ENCODE assay signal across 20 cellular contexts in genomic region chr5:124732891-124733670, GRCh38. TPM values are rescaled to one million over a fixed set of nuclear protein-coding genes. Genes with fewer than 3 reads are reported as not detected.
DNase-seq lines count a peak whose midpoint lies in the region; ATAC-seq and TF ChIP-seq lines count a peak whose summit lies in the region.
"Had no signal": no experiment of that assay in that cellular context is flagged by ENCODE, and none has a peak within 500 bp of the region (broad histone marks: within the 10 kb centered on the region; RNA-seq: fewer than 3 reads in every experiment).

No MANE protein-coding gene starts in this region.

- H3K27me3 ChIP-seq in cardiac muscle cell (no peaks in the 10 kb centered on the region), Panc1 (ENCODE audit: control insufficient read depth, insufficient read depth, low read length) (no peaks in the 10 kb centered on the region), layer of hippocampus (ENCODE audit: control insufficient read depth, insufficient read depth, low read length) (no peaks in the 10 kb centered on the region), lower lobe of right lung (ENCODE audit: low read depth) (no peaks in the 10 kb centered on the region)
- H3K27me3 ChIP-seq: heart left ventricle, tibial nerve had no signal

- CTCF ChIA-PET in Panc1 (lab: Charles Lee): interaction anchor here (0.7 kb wide), 1 partner anchor 15 kb away, joined by 3 read pairs; no protein-coding TSS in a partner anchor

- no peak overlapping the region for H3K27ac Mint-ChIP-seq in stimulated activated naive B cell treated with anti-CD40 and anti-IgM and Interleukin-4, amounts not matched to agents 10 μg/mL and 1 μg/mL and 100 μg/mL, for 72 hours
- H3K27ac Mint-ChIP-seq: natural killer cell treated with Interleukin-12 subunit alpha and Interleukin-12 subunit beta and Interleukin-15 and Interleukin-18, amount 100 ng/mL, for 72 hours had no signal

- no peaks in the 10 kb centered on the region for H3K36me3 Mint-ChIP-seq in stimulated activated naive B cell treated with anti-CD40 and anti-IgM and Interleukin-4, amounts not matched to agents 10 μg/mL and 1 μg/mL and 100 μg/mL, for 72 hours

- peaks cover 1 to 4% of the 10 kb centered on the region in 2 donors for H3K9me3 Mint-ChIP-seq in stimulated activated naive B cell treated with anti-CD40 and anti-IgM and Interleukin-4, amounts not matched to agents 10 μg/mL and 1 μg/mL and 100 μg/mL, for 72 hours
- H3K9me3 Mint-ChIP-seq: natural killer cell treated with Interleukin-12 subunit alpha and Interleukin-12 subunit beta and Interleukin-15 and Interleukin-18, amount 100 ng/mL, for 72 hours had no signal

- peak overlapping the region; percentile 5 for H3K4me3 ChIP-seq in cardiac muscle cell
- H3K4me3 ChIP-seq in Panc1 (ENCODE audit: low read depth in 2 of 2, low read length in 2 of 2): no peak overlapping the region
- H3K4me3 ChIP-seq in lower lobe of right lung: no peak overlapping the region
- H3K4me3 ChIP-seq: heart left ventricle, spleen, tibial nerve had no signal

- in situ Hi-C loops in Panc1 (cut with HindIII; ENCODE audit: low pct_unique_long_range_greater_than_20kb, low sequenced_read_pairs): no loop called here

- H3K27ac ChIP-seq in cardiac muscle cell (peak overlapping the region; percentile 74), Panc1 (ENCODE audit: low read length) (peak overlapping the region; percentile 100), layer of hippocampus (ENCODE audit: low read depth, low read length) (peak overlapping the region; percentile 52), lower lobe of right lung (no peak overlapping the region)
- H3K27ac ChIP-seq: heart left ventricle, spleen had no signal

- H3K4me1 ChIP-seq in cardiac muscle cell (ENCODE audit: low read depth) (peaks cover 82% of the 10 kb centered on the region), Panc1 (ENCODE audit: control insufficient read depth, insufficient read depth, low read length) (peaks cover 87% of the 10 kb centered on the region), lower lobe of right lung (peaks cover 40% of the 10 kb centered on the region)

- H3K27me3 Mint-ChIP-seq in stimulated activated naive B cell treated with anti-CD40 and anti-IgM and Interleukin-4, amounts not matched to agents 10 μg/mL and 1 μg/mL and 100 μg/mL, for 72 hours: peaks cover 0 to 8% of the 10 kb centered on the region in 2 donors

- H3K4me3 Mint-ChIP-seq in stimulated activated naive B cell treated with anti-CD40 and anti-IgM and Interleukin-4, amounts not matched to agents 10 μg/mL and 1 μg/mL and 100 μg/mL, for 72 hours: peak overlapping the region in 1 of 2 donors; percentile 54
- H3K4me3 Mint-ChIP-seq: central memory CD8-positive, alpha-beta T cell; natural killer cell treated with Interleukin-12 subunit alpha and Interleukin-12 subunit beta and Interleukin-15 and Interleukin-18, amount 100 ng/mL, for 72 hours had no signal

- no peaks in the 10 kb centered on the region for H3K36me3 ChIP-seq in cardiac muscle cell
- no peaks in the 10 kb centered on the region for H3K36me3 ChIP-seq in Panc1 (ENCODE audit: control insufficient read depth, insufficient read depth, low read length)
- no peaks in the 10 kb centered on the region for H3K36me3 ChIP-seq in lower lobe of right lung
- H3K36me3 ChIP-seq: heart left ventricle, spleen, tibial nerve had no signal

- H3K4me1 Mint-ChIP-seq in stimulated activated naive B cell treated with anti-CD40 and anti-IgM and Interleukin-4, amounts not matched to agents 10 μg/mL and 1 μg/mL and 100 μg/mL, for 72 hours: peaks cover 34 to 78% of the 10 kb centered on the region in 2 donors
- H3K4me1 Mint-ChIP-seq: central memory CD8-positive, alpha-beta T cell had no signal

- intact Hi-C loops in cardiac septum (cut with DNase I): no loop called here
- intact Hi-C loops in Panc1 (cut with micrococcal nuclease; ENCODE audit: unreplicated experiment): no loop called here
- intact Hi-C loops in lower lobe of right lung (cut with DNase I): no loop called here

- POLR2A ChIA-PET in Panc1 (lab: Charles Lee): interaction anchor here (0.6 to 1.1 kb wide), 2 partner anchors 12 to 553 kb away, joined by 3 to 5 read pairs; no protein-coding TSS in a partner anchor

- DNase-seq in cardiac muscle cell (ENCODE audit: low read depth in 1 of 2, low spot score in 1 of 2): no peak
- no peak for DNase-seq in cardiac septum (ENCODE audit: low spot score)
- DNase-seq in Panc1 (ENCODE audit: low read depth, low spot score): no peak
- no peak for DNase-seq in lower lobe of right lung
- no peak for DNase-seq in activated CD4-positive, alpha-beta T cell treated with anti-CD3 and anti-CD28 coated beads, Interleukin-2, amount 50 U/mL, for 48 hours
- no peak for DNase-seq in stimulated activated naive B cell treated with anti-CD40 and anti-IgM and Interleukin-4, amounts not matched to agents 10 μg/mL and 1 μg/mL and 100 μg/mL, for 72 hours
- DNase-seq: activated CD4-positive, alpha-beta T cell treated with anti-CD3 and anti-CD28 coated beads, Interleukin-2, amount 50 U/mL, for 1 hour; amniotic stem cell; heart left ventricle; islet precursor cell; NCI-H1105; NCI-H226; spleen; SW 1271 had no signal

- no peaks in the 10 kb centered on the region for H3K9me3 ChIP-seq in cardiac muscle cell (ENCODE audit: low read depth)
- no peaks in the 10 kb centered on the region for H3K9me3 ChIP-seq in Panc1 (ENCODE audit: control insufficient read depth, insufficient read depth, low read depth, low read length)
- H3K9me3 ChIP-seq in lower lobe of right lung: no peaks in the 10 kb centered on the region
- H3K9me3 ChIP-seq: heart left ventricle, spleen, tibial nerve had no signal

- BruUV-seq in Panc1 (replicated peaks; lab: Mats Ljungman, UMichigan): no TSS peak

- no peak for ATAC-seq in Panc1
- no peak for ATAC-seq in lower lobe of right lung
- no peak for ATAC-seq in HG02840 (IDR thresholded peaks at IDR 0.05; ENCODE audit: low FRiP score, unreplicated experiment)
- ATAC-seq in stimulated activated naive B cell treated with anti-CD40 and anti-IgM and Interleukin-4, amounts not matched to agents 10 μg/mL and 1 μg/mL and 100 μg/mL, for 72 hours (replicated peaks): no peak
- ATAC-seq: HCT116; heart left ventricle; natural killer cell treated with Interleukin-12 subunit alpha and Interleukin-12 subunit beta and Interleukin-15 and Interleukin-18, amount 100 ng/mL, for 72 hours had no signal

- TF ChIP-seq CTCF in cardiac muscle cell (IDR thresholded peaks at IDR 0.05; ENCODE audit: low read depth, low read length) (no peak), Panc1 (IDR thresholded peaks at IDR 0.05) (no peak), lower lobe of right lung (IDR thresholded peaks at IDR 0.05) (no peak)

RNA-seq across cellular contexts. Expression of gene ZNF608, which starts 13.4 kb away (rescaled TPM):
- total RNA-seq in cardiac muscle cell (75.0 and 115 TPM in 2 replicates), cardiac septum (18.8 TPM), Panc1 (2021; ENCODE audit: unreplicated experiment) (37.5 TPM), lower lobe of right lung (27.9 TPM)
- 39.9 and 61.3 TPM in 2 replicates for polyA plus RNA-seq in cardiac muscle cell
- 22.8 TPM for polyA plus RNA-seq in Panc1 (2012; ENCODE audit: insufficient read length)
